In genomic region chr18:3447035-3447894, GRCh38 we compare ENCODE assay signal across 1 cellular context.
TF ChIP-seq lines count a peak whose summit lies in the region.

No MANE protein-coding gene starts in this region.

TF ChIP-seq in HCT116, 20 proteins besides CTCF, POLR2A, EP300 and RAD21 (continued from another document):
- TF ChIP-seq REST (IDR thresholded peaks at IDR 0.05; ENCODE audit: low read depth) (no peak), POLR2AphosphoS5 (IDR thresholded peaks at IDR 0.05; ENCODE audit: low read depth, low read length) (0 out of 2 replicates have a peak, but pooled peaks have one; percentile 15)
